Comparison of ENCODE assay signal across 8 cellular contexts in genomic region chr1:157948547-157949152, GRCh38. TPM values are rescaled to one million over a fixed set of nuclear protein-coding genes. Genes with fewer than 3 reads are reported as not detected.
DNase-seq lines count a peak whose midpoint lies in the region; ATAC-seq and TF ChIP-seq lines count a peak whose summit lies in the region.

No MANE protein-coding gene starts in this region.

- no peaks in the 10 kb centered on the region for H3K79me2 ChIP-seq in PC-9 (ENCODE audit: low read depth)

- no peak overlapping the region for H3K27ac ChIP-seq in PC-9

- H3K27ac Mint-ChIP-seq in activated CD8-positive, alpha-beta T cell treated with anti-CD3 and anti-CD28 coated beads for 36 hours: no peak overlapping the region
- H3K27ac Mint-ChIP-seq in activated CD8-positive, alpha-beta T cell treated with anti-CD3 and anti-CD28 coated beads, Interleukin-2, amount 10 ng/mL, durations not matched to agents 7 days and 5 days: no peak overlapping the region
- H3K27ac Mint-ChIP-seq in osteocyte (ENCODE audit: unreplicated experiment): no peak overlapping the region

- peak; percentile 10 for DNase-seq in activated CD8-positive, alpha-beta T cell treated with anti-CD3 and anti-CD28 coated beads for 36 hours
- no peak for DNase-seq in activated CD8-positive, alpha-beta T cell treated with anti-CD3 and anti-CD28 coated beads, Interleukin-2, amount 10 ng/mL, durations not matched to agents 7 days and 5 days
- DNase-seq in PC-9 (no peak), fibroblast of peridontal ligament (ENCODE audit: extremely low read depth) (peak; percentile 40), osteocyte (ENCODE audit: extremely low spot score, unreplicated experiment) (no peak), COR-L47 (lab: John Stamatoyannopoulos, UW) (no peak)
- DNase-seq in activated T-cell treated with anti-CD3 and anti-CD28 coated beads, Interleukin-2, amount 50 U/mL, for 48 hours: no peak

- no peak overlapping the region for H3K4me3 ChIP-seq in PC-9

- no peak for ATAC-seq in activated CD8-positive, alpha-beta T cell treated with anti-CD3 and anti-CD28 coated beads for 36 hours
- ATAC-seq in activated CD8-positive, alpha-beta T cell treated with anti-CD3 and anti-CD28 coated beads, Interleukin-2, amount 10 ng/mL, durations not matched to agents 7 days and 5 days: no peak
- ATAC-seq in HG02678 (IDR thresholded peaks at IDR 0.05; ENCODE audit: unreplicated experiment): no peak

- no peaks in the 10 kb centered on the region for H3K36me3 ChIP-seq in PC-9 (ENCODE audit: low read depth)

- no peaks in the 10 kb centered on the region for H4K20me1 ChIP-seq in PC-9 (ENCODE audit: insufficient read depth)

- H3F3A ChIP-seq in PC-9 (ENCODE audit: insufficient read depth, low read depth): no peaks in the 10 kb centered on the region

- H3K4me1 Mint-ChIP-seq in activated CD8-positive, alpha-beta T cell treated with anti-CD3 and anti-CD28 coated beads for 36 hours (ENCODE audit: low read depth): no peaks in the 10 kb centered on the region
- peaks cover 3% of the 10 kb centered on the region for H3K4me1 Mint-ChIP-seq in activated CD8-positive, alpha-beta T cell treated with anti-CD3 and anti-CD28 coated beads, Interleukin-2, amount 10 ng/mL, durations not matched to agents 7 days and 5 days (ENCODE audit: low read depth)
- no peaks in the 10 kb centered on the region for H3K4me1 Mint-ChIP-seq in osteocyte (ENCODE audit: unreplicated experiment)

- H3K4me2 ChIP-seq in PC-9: no peak overlapping the region

- no peak for TF ChIP-seq CTCF in activated CD8-positive, alpha-beta T cell treated with anti-CD3 and anti-CD28 coated beads for 36 hours (IDR thresholded peaks at IDR 0.05)
- TF ChIP-seq CTCF in PC-9 (conservative IDR thresholded peaks at IDR 0.05) (peak; percentile 32; the same call in 1 of the 2 replicates), osteocyte (IDR thresholded peaks at IDR 0.05) (peak; percentile 49)

- H3K4me3 Mint-ChIP-seq in activated CD8-positive, alpha-beta T cell treated with anti-CD3 and anti-CD28 coated beads for 36 hours: no peak overlapping the region
- H3K4me3 Mint-ChIP-seq in activated CD8-positive, alpha-beta T cell treated with anti-CD3 and anti-CD28 coated beads, Interleukin-2, amount 10 ng/mL, durations not matched to agents 7 days and 5 days: no peak overlapping the region
- H3K4me3 Mint-ChIP-seq in osteocyte (ENCODE audit: unreplicated experiment): no peak overlapping the region

- H3K9me2 ChIP-seq in PC-9 (ENCODE audit: insufficient read depth): no peaks in the 10 kb centered on the region

- no peaks in the 10 kb centered on the region for H3K9me3 ChIP-seq in PC-9 (ENCODE audit: insufficient read depth, low read depth)

- no peaks in the 10 kb centered on the region for H3K9me3 Mint-ChIP-seq in activated CD8-positive, alpha-beta T cell treated with anti-CD3 and anti-CD28 coated beads for 36 hours
- no peaks in the 10 kb centered on the region for H3K9me3 Mint-ChIP-seq in activated CD8-positive, alpha-beta T cell treated with anti-CD3 and anti-CD28 coated beads, Interleukin-2, amount 10 ng/mL, durations not matched to agents 7 days and 5 days (ENCODE audit: insufficient read depth)
- H3K9me3 Mint-ChIP-seq in osteocyte (ENCODE audit: unreplicated experiment): no peaks in the 10 kb centered on the region

- H3K27me3 Mint-ChIP-seq in activated CD8-positive, alpha-beta T cell treated with anti-CD3 and anti-CD28 coated beads for 36 hours: peaks cover 13% of the 10 kb centered on the region
- peaks cover 9% of the 10 kb centered on the region for H3K27me3 Mint-ChIP-seq in activated CD8-positive, alpha-beta T cell treated with anti-CD3 and anti-CD28 coated beads, Interleukin-2, amount 10 ng/mL, durations not matched to agents 7 days and 5 days (ENCODE audit: low read depth)
- peaks cover 60% of the 10 kb centered on the region for H3K27me3 Mint-ChIP-seq in osteocyte (ENCODE audit: unreplicated experiment)

- no peaks in the 10 kb centered on the region for H3K36me3 Mint-ChIP-seq in activated CD8-positive, alpha-beta T cell treated with anti-CD3 and anti-CD28 coated beads for 36 hours (ENCODE audit: low read depth)
- no peaks in the 10 kb centered on the region for H3K36me3 Mint-ChIP-seq in activated CD8-positive, alpha-beta T cell treated with anti-CD3 and anti-CD28 coated beads, Interleukin-2, amount 10 ng/mL, durations not matched to agents 7 days and 5 days (ENCODE audit: low read depth)
- no peaks in the 10 kb centered on the region for H3K36me3 Mint-ChIP-seq in osteocyte (ENCODE audit: unreplicated experiment)

- BruUV-seq in PC-9 (replicated peaks; lab: Mats Ljungman, UMichigan): no TSS peak

- intact Hi-C loops in activated CD8-positive, alpha-beta T cell treated with anti-CD3 and anti-CD28 coated beads for 36 hours (cut with micrococcal nuclease): no loop called here
- intact Hi-C loops in PC-9 (cut with micrococcal nuclease; ENCODE audit: unreplicated experiment): no loop called here

- no peak overlapping the region for H2AFZ ChIP-seq in PC-9

- peaks cover 79% of the 10 kb centered on the region for H3K27me3 ChIP-seq in PC-9 (ENCODE audit: insufficient read depth, low read depth)

- no peaks in the 10 kb centered on the region for H3K4me1 ChIP-seq in PC-9 (replicated peaks; ENCODE audit: insufficient read depth)

- POLR2A ChIA-PET in activated CD8-positive, alpha-beta T cell treated with anti-CD3 and anti-CD28 coated beads for 36 hours (lab: Charles Lee): no interaction called here
- POLR2A ChIA-PET in activated CD8-positive, alpha-beta T cell treated with anti-CD3 and anti-CD28 coated beads, Interleukin-2, amount 10 ng/mL, durations not matched to agents 7 days and 5 days (lab: Charles Lee): no interaction called here
- POLR2A ChIA-PET in PC-9 (lab: Charles Lee; ENCODE audit: unreplicated experiment): no interaction called here

- CTCF ChIA-PET in activated CD8-positive, alpha-beta T cell treated with anti-CD3 and anti-CD28 coated beads for 36 hours (lab: Charles Lee): interaction anchor here (0.9 to 1.3 kb wide), 3 partner anchors 15 to 368 kb away, joined by 3 to 6 read pairs (median 4); no protein-coding TSS in a partner anchor
- CTCF ChIA-PET in activated CD8-positive, alpha-beta T cell treated with anti-CD3 and anti-CD28 coated beads, Interleukin-2, amount 10 ng/mL, durations not matched to agents 7 days and 5 days (lab: Charles Lee): interaction anchor here (1.9 to 2.0 kb wide), 2 partner anchors 14 to 369 kb away, joined by 4 to 8 read pairs; no protein-coding TSS in a partner anchor
- CTCF ChIA-PET in PC-9 (lab: Charles Lee): no interaction called here

RNA-seq across cellular contexts. Expression of gene KIRREL1, which starts 44.8 kb away (rescaled TPM):
- under 1 TPM; 0.11 to 0.16 TPM for total RNA-seq in activated CD8-positive, alpha-beta T cell treated with anti-CD3 and anti-CD28 coated beads for 36 hours
- not detected for total RNA-seq in activated CD8-positive, alpha-beta T cell treated with anti-CD3 and anti-CD28 coated beads, Interleukin-2, amount 10 ng/mL, durations not matched to agents 7 days and 5 days
- 25.8 and 30.7 TPM in 2 replicates for total RNA-seq in PC-9 (2021)
- 122 TPM in 2 replicates for total RNA-seq in osteocyte

Comparison
In these comparisons a context has a peak if more than half of its experiments do, and no peak if none do; other contexts are left out.
1. DNase-seq: peak in activated CD8-positive, alpha-beta T cell treated with anti-CD3 and anti-CD28 coated beads for 36 hours (single experiment) and fibroblast of peridontal ligament (single experiment); none in activated CD8-positive, alpha-beta T cell treated with anti-CD3 and anti-CD28 coated beads, Interleukin-2, amount 10 ng/mL, durations not matched to agents 7 days and 5 days (single experiment), PC-9 (0 of 2), osteocyte (single experiment), COR-L47 (single experiment) and activated T-cell treated with anti-CD3 and anti-CD28 coated beads, Interleukin-2, amount 50 U/mL, for 48 hours (0 of 2).
2. RNA of gene KIRREL1, which starts 44.8 kb away (total RNA-seq): 122 TPM in osteocyte and 25.8 to 30.7 TPM in PC-9; 0.11 to 0.16 TPM in activated CD8-positive, alpha-beta T cell treated with anti-CD3 and anti-CD28 coated beads for 36 hours and not detected in activated CD8-positive, alpha-beta T cell treated with anti-CD3 and anti-CD28 coated beads, Interleukin-2, amount 10 ng/mL, durations not matched to agents 7 days and 5 days; every median in the first group is over 10 times any median in the second.